1 cellular context compared by ENCODE assay signal in the genomic region with DNA sequence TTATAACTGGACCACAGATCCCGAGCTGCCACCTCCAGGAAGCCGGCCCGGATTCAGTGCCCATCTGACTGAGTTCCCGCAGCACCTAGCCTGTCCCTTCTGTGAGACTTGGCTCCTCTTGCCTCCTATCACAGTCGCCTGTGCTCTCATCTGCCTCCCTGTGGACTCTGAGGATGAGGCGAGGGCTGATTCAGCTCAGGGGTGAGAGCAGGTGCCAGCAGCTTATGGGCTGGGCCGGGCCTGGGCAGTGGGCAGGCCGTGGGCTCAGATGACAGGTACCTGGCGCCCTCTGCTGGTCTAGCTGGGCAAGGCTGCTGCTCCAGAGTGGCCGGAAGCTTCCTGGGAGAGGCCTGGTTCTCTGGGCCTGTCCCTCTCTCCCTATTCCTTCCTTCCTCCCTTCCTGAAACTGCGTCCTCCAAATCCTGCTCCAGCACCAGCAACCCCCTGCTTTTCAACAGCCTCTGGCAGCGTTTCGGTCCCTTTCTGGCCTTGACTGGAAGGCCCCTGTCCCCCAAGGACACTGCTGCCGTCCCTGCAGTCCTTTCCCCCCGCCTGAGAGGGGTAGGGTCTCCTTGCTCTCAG.
TF ChIP-seq lines count a peak whose summit lies in the region.

No MANE protein-coding gene starts in this region.

TF ChIP-seq in K562, 482 proteins besides CTCF, POLR2A, EP300 and RAD21 (continues in another document):
- peak; percentile 18; the same call in 1 of the 2 replicates for TF ChIP-seq PKNOX1 (IDR thresholded peaks at IDR 0.05)
- TF ChIP-seq ZNF24 (IDR thresholded peaks at IDR 0.05): no peak
- no peak for TF ChIP-seq ZNF431 (CRISPR knock-in tag; IDR thresholded peaks at IDR 0.05)
- no peak for TF ChIP-seq ZNF354B (CRISPR knock-in tag; IDR thresholded peaks at IDR 0.05)
- TF ChIP-seq, protein P1, sequence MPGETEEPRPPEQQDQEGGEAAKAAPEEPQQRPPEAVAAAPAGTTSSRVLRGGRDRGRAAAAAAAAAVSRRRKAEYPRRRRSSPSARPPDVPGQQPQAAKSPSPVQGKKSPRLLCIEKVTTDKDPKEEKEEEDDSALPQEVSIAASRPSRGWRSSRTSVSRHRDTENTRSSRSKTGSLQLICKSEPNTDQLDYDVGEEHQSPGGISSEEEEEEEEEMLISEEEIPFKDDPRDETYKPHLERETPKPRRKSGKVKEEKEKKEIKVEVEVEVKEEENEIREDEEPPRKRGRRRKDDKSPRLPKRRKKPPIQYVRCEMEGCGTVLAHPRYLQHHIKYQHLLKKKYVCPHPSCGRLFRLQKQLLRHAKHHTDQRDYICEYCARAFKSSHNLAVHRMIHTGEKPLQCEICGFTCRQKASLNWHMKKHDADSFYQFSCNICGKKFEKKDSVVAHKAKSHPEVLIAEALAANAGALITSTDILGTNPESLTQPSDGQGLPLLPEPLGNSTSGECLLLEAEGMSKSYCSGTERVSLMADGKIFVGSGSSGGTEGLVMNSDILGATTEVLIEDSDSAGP (CRISPR knock-in tag; IDR thresholded peaks at IDR 0.05): no peak
- TF ChIP-seq SMARCA5 (IDR thresholded peaks at IDR 0.05): peak; percentile 97
- TF ChIP-seq, protein P2, sequence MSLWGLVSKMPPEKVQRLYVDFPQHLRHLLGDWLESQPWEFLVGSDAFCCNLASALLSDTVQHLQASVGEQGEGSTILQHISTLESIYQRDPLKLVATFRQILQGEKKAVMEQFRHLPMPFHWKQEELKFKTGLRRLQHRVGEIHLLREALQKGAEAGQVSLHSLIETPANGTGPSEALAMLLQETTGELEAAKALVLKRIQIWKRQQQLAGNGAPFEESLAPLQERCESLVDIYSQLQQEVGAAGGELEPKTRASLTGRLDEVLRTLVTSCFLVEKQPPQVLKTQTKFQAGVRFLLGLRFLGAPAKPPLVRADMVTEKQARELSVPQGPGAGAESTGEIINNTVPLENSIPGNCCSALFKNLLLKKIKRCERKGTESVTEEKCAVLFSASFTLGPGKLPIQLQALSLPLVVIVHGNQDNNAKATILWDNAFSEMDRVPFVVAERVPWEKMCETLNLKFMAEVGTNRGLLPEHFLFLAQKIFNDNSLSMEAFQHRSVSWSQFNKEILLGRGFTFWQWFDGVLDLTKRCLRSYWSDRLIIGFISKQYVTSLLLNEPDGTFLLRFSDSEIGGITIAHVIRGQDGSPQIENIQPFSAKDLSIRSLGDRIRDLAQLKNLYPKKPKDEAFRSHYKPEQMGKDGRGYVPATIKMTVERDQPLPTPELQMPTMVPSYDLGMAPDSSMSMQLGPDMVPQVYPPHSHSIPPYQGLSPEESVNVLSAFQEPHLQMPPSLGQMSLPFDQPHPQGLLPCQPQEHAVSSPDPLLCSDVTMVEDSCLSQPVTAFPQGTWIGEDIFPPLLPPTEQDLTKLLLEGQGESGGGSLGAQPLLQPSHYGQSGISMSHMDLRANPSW (CRISPR knock-in tag; IDR thresholded peaks at IDR 0.05): no peak
- TF ChIP-seq FOXK1 (CRISPR knock-in tag; IDR thresholded peaks at IDR 0.05; ENCODE audit: borderline replicate concordance): no peak
- TF ChIP-seq ZNF224 (CRISPR knock-in tag; IDR thresholded peaks at IDR 0.05): no peak
- TF ChIP-seq NFIC (IDR thresholded peaks at IDR 0.05): no peak
- no peak for TF ChIP-seq HLTF (IDR thresholded peaks at IDR 0.05)
- no peak for TF ChIP-seq ZNF133 (CRISPR knock-in tag; IDR thresholded peaks at IDR 0.05)
- no peak for TF ChIP-seq MXI1 (IDR thresholded peaks at IDR 0.05; ENCODE audit: low read depth, low read length)
- peak in 1 of 2 experiments; percentile 49; a peak in 1 of 4 replicates for TF ChIP-seq MAZ (CRISPR knock-in tag; conservative IDR thresholded peaks at IDR 0.05 in 1 of 2, IDR thresholded peaks at IDR 0.05 in 1 of 2)
- peak in 1 of 2 experiments; percentile 23; a peak in 1 of 4 replicates for TF ChIP-seq NRF1 (conservative IDR thresholded peaks at IDR 0.05 in 1 of 2, IDR thresholded peaks at IDR 0.05 in 1 of 2)
- no peak for TF ChIP-seq ZBTB12 (CRISPR knock-in tag; IDR thresholded peaks at IDR 0.05)
- TF ChIP-seq, protein P3, sequence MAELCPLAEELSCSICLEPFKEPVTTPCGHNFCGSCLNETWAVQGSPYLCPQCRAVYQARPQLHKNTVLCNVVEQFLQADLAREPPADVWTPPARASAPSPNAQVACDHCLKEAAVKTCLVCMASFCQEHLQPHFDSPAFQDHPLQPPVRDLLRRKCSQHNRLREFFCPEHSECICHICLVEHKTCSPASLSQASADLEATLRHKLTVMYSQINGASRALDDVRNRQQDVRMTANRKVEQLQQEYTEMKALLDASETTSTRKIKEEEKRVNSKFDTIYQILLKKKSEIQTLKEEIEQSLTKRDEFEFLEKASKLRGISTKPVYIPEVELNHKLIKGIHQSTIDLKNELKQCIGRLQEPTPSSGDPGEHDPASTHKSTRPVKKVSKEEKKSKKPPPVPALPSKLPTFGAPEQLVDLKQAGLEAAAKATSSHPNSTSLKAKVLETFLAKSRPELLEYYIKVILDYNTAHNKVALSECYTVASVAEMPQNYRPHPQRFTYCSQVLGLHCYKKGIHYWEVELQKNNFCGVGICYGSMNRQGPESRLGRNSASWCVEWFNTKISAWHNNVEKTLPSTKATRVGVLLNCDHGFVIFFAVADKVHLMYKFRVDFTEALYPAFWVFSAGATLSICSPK (IDR thresholded peaks at IDR 0.05; ENCODE audit: borderline replicate concordance): no peak
- TF ChIP-seq MBD2 (IDR thresholded peaks at IDR 0.05; ENCODE audit: borderline replicate concordance, low read depth): no peak; the same call in 1 of the 2 replicates
- no peak for TF ChIP-seq ZC3H8 (IDR thresholded peaks at IDR 0.05)
- no peak for TF ChIP-seq BRF1 (IDR thresholded peaks at IDR 0.05; ENCODE audit: borderline replicate concordance, extremely low read depth, insufficient read length)
- TF ChIP-seq, protein P4, sequence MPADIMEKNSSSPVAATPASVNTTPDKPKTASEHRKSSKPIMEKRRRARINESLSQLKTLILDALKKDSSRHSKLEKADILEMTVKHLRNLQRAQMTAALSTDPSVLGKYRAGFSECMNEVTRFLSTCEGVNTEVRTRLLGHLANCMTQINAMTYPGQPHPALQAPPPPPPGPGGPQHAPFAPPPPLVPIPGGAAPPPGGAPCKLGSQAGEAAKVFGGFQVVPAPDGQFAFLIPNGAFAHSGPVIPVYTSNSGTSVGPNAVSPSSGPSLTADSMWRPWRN (IDR thresholded peaks at IDR 0.05; ENCODE audit: low read depth): no peak
- TF ChIP-seq TBL1XR1 (IDR thresholded peaks at IDR 0.05; ENCODE audit: low read length in 2 of 2): no peak
- no peak for TF ChIP-seq ZNF324 (CRISPR knock-in tag; IDR thresholded peaks at IDR 0.05)
- no peak for TF ChIP-seq MCM5 (IDR thresholded peaks at IDR 0.05; ENCODE audit: low read depth)
- no peak for TF ChIP-seq ZNF695 (CRISPR knock-in tag; IDR thresholded peaks at IDR 0.05)
- TF ChIP-seq, protein P5, sequence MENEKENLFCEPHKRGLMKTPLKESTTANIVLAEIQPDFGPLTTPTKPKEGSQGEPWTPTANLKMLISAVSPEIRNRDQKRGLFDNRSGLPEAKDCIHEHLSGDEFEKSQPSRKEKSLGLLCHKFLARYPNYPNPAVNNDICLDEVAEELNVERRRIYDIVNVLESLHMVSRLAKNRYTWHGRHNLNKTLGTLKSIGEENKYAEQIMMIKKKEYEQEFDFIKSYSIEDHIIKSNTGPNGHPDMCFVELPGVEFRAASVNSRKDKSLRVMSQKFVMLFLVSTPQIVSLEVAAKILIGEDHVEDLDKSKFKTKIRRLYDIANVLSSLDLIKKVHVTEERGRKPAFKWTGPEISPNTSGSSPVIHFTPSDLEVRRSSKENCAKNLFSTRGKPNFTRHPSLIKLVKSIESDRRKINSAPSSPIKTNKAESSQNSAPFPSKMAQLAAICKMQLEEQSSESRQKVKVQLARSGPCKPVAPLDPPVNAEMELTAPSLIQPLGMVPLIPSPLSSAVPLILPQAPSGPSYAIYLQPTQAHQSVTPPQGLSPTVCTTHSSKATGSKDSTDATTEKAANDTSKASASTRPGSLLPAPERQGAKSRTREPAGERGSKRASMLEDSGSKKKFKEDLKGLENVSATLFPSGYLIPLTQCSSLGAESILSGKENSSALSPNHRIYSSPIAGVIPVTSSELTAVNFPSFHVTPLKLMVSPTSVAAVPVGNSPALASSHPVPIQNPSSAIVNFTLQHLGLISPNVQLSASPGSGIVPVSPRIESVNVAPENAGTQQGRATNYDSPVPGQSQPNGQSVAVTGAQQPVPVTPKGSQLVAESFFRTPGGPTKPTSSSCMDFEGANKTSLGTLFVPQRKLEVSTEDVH (IDR thresholded peaks at IDR 0.05; ENCODE audit: low read depth, partially characterized antibody): no peak
- TF ChIP-seq MCM3 (IDR thresholded peaks at IDR 0.05): no peak
- no peak for TF ChIP-seq TAF1 (IDR thresholded peaks at IDR 0.05; ENCODE audit: control insufficient read depth, extremely low read depth, insufficient read depth, low read length, severe bottlenecking)
- TF ChIP-seq KDM2B (CRISPR knock-in tag; IDR thresholded peaks at IDR 0.05): no peak
- TF ChIP-seq NR4A1 (CRISPR knock-in tag; IDR thresholded peaks at IDR 0.05): no peak
- no peak for TF ChIP-seq NR4A1 (tag; IDR thresholded peaks at IDR 0.05)
- TF ChIP-seq ZNF197 (CRISPR knock-in tag; IDR thresholded peaks at IDR 0.05; ENCODE audit: low read depth): no peak
- no peak for TF ChIP-seq ARID3A (IDR thresholded peaks at IDR 0.05; ENCODE audit: borderline replicate concordance, low read depth, low read length)
- TF ChIP-seq PRMT5 (CRISPR knock-in tag; IDR thresholded peaks at IDR 0.05): no peak
- TF ChIP-seq ZFPM2 (CRISPR knock-in tag; IDR thresholded peaks at IDR 0.05): no peak
- TF ChIP-seq, protein P6, sequence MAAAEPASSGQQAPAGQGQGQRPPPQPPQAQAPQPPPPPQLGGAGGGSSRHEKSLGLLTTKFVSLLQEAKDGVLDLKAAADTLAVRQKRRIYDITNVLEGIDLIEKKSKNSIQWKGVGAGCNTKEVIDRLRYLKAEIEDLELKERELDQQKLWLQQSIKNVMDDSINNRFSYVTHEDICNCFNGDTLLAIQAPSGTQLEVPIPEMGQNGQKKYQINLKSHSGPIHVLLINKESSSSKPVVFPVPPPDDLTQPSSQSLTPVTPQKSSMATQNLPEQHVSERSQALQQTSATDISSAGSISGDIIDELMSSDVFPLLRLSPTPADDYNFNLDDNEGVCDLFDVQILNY (CRISPR knock-in tag; IDR thresholded peaks at IDR 0.05): no peak
- TF ChIP-seq NR2C1 (IDR thresholded peaks at IDR 0.05): no peak
- TF ChIP-seq NR2C1 (tag; IDR thresholded peaks at IDR 0.05): no peak
- no peak for TF ChIP-seq JUNB (CRISPR knock-in tag; conservative IDR thresholded peaks at IDR 0.05)
- no peak for TF ChIP-seq KAT7 (CRISPR knock-in tag; IDR thresholded peaks at IDR 0.05; ENCODE audit: borderline replicate concordance)
- no peak for TF ChIP-seq SP1 (CRISPR knock-in tag; IDR thresholded peaks at IDR 0.05)
- TF ChIP-seq KHSRP (IDR thresholded peaks at IDR 0.05): no peak
- no peak for TF ChIP-seq ATF2 (CRISPR knock-in tag; IDR thresholded peaks at IDR 0.05)
- no peak for TF ChIP-seq HBP1 (CRISPR knock-in tag; IDR thresholded peaks at IDR 0.05)
- no peak for TF ChIP-seq POLR2G (IDR thresholded peaks at IDR 0.05; ENCODE audit: low read depth, low read length)
- no peak for TF ChIP-seq TEAD1 (CRISPR knock-in tag; IDR thresholded peaks at IDR 0.05)
- TF ChIP-seq SMAD3 (CRISPR knock-in tag; conservative IDR thresholded peaks at IDR 0.05): no peak
- TF ChIP-seq L3MBTL2 (IDR thresholded peaks at IDR 0.05): peak; percentile 50
- no peak for TF ChIP-seq ZFP30 (CRISPR knock-in tag; IDR thresholded peaks at IDR 0.05; ENCODE audit: borderline replicate concordance)
